In the genomic region with DNA sequence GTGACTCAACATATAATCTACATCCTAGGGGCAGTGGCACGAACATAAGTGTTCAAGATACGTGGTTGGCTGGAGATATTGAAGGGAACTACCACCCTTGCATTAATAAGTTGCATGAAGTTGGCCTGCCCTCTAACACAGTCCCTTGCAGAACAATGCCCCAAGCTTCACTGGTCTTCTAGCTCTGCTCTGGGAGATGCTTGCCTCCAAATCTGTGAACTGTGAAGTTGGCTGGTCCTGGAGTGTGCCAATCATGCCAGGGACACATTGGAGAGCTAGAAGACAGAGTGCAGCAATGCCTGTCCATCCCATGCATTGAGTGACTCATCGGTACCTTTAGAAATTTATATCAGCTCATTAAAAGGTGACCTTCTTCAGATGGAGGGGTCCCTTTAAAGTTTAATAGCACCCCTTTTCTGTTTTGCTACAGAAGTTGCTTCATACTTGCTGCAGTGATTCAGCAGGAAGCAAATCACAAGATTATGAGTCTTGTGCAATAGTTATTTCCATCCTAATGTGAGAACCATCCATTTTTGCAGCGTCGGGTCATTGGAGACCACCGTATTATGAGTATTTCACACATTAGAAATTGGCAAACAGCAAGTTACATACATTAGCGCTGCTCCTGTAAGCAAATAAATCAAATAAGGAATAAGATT, we compare ENCODE assay signal across 20 cellular contexts. TPM values are rescaled to one million over a fixed set of nuclear protein-coding genes. Genes with fewer than 3 reads are reported as not detected.
DNase-seq lines count a peak whose midpoint lies in the region; ATAC-seq and TF ChIP-seq lines count a peak whose summit lies in the region.
"Had no signal": no experiment of that assay in that cellular context is flagged by ENCODE, and none has a peak within 500 bp of the region (broad histone marks: within the 10 kb centered on the region; RNA-seq: fewer than 3 reads in every experiment).

No MANE protein-coding gene starts in this region.

- TF ChIP-seq CTCF in PC-3 (conservative IDR thresholded peaks at IDR 0.05; ENCODE audit: low read depth, low read length) (no peak), fibroblast of mammary gland (conservative IDR thresholded peaks at IDR 0.05; ENCODE audit: control insufficient read depth, insufficient read depth, low read depth, low read length) (no peak), retinal pigment epithelial cell (conservative IDR thresholded peaks at IDR 0.05; ENCODE audit: low read depth, low read length) (no peak)

- no peaks in the 10 kb centered on the region for H3K79me2 ChIP-seq in PC-3 (ENCODE audit: low read length)

- no peaks in the 10 kb centered on the region for H3K9me2 ChIP-seq in PC-3 (replicated peaks; ENCODE audit: low read length)

- peak; percentile 61 for DNase-seq in PC-3
- peak; percentile 82 for DNase-seq in fibroblast of mammary gland (ENCODE audit: low read depth)
- peak; percentile 68 for DNase-seq in retinal pigment epithelial cell (ENCODE audit: low read depth)
- DNase-seq in NCI-H82 (lab: John Stamatoyannopoulos, UW): no peak
- no peak for DNase-seq in retina
- no peak for DNase-seq in HPDE6-E6E7 (ENCODE audit: extremely low spot score)
- DNase-seq: activated CD8-positive, alpha-beta T cell treated with anti-CD3 and anti-CD28 coated beads for 36 hours; amniotic stem cell; CD4-positive, CD25-positive, alpha-beta regulatory T cell; DND-41; hippocampal formation; left cardiac atrium; NCI-H1694; NCI-H446 treated with DMSO at 0.1 percent for 48 hours; OCI-M1; pancreas; stimulated activated CD4-positive, alpha-beta T cell treated with anti-CD3 and anti-CD28 coated beads, Interleukin-15, amount 100 ng/mL, for 24 hours; WERI-Rb-1 had no signal

- peak overlapping the region in 2 of 11 experiments; percentile 31 to 47; a peak in 2 of 22 replicates for H3K9ac ChIP-seq in BLaER1 treated with 17β-estradiol and CSF1 and Interleukin-3, amounts not matched to agents 10 nM and 100 nM
- peak overlapping the region; percentile 30; the same call in 1 of the 2 replicates for H3K9ac ChIP-seq in PC-3 (ENCODE audit: low read length)

- peaks cover 0 to 26% (median 13%) of the 10 kb centered on the region in 11 experiments; a peak in 10 of 22 replicates for H3K27me3 ChIP-seq in BLaER1 treated with 17β-estradiol and CSF1 and Interleukin-3, amounts not matched to agents 10 nM and 100 nM
- no peaks in the 10 kb centered on the region for H3K27me3 ChIP-seq in PC-3 (ENCODE audit: low read length)
- H3K27me3 ChIP-seq: pancreas had no signal

- CTCF ChIA-PET in PC-3 (lab: Charles Lee): interaction anchor here (0.5 kb wide), 1 partner anchor 18 kb away, joined by 3 read pairs; no protein-coding TSS in a partner anchor

- intact Hi-C loops in PC-3 (cut with micrococcal nuclease): no loop called here

- no peak overlapping the region for H3K4me3 ChIP-seq in BLaER1 treated with 17β-estradiol and CSF1 and Interleukin-3, amounts not matched to agents 10 nM and 100 nM
- no peak overlapping the region for H3K4me3 ChIP-seq in PC-3 (ENCODE audit: low read length)
- H3K4me3 ChIP-seq in fibroblast of mammary gland (ENCODE audit: control insufficient read depth, low read depth, low read length): no peak overlapping the region
- H3K4me3 ChIP-seq in retinal pigment epithelial cell (ENCODE audit: low read length): no peak overlapping the region
- H3K4me3 ChIP-seq: pancreas had no signal

- H2AFZ ChIP-seq in PC-3 (ENCODE audit: low read length): no peak overlapping the region

- BruUV-seq in PC-3 (replicated peaks; lab: Mats Ljungman, UMichigan): no TSS peak

- H3K27ac ChIP-seq in BLaER1 treated with 17β-estradiol and CSF1 and Interleukin-3, amounts not matched to agents 10 nM and 100 nM: peak overlapping the region in 8 of 11 experiments; percentile 11 to 76 (median 52); a peak in 12 of 22 replicates
- peak overlapping the region; percentile 83 for H3K27ac ChIP-seq in PC-3 (ENCODE audit: low read length)
- H3K27ac ChIP-seq: pancreas, WERI-Rb-1 had no signal

- H3K4me1 ChIP-seq in BLaER1 treated with 17β-estradiol and CSF1 and Interleukin-3, amounts not matched to agents 10 nM and 100 nM: peaks cover 31 to 66% (median 49%) of the 10 kb centered on the region in 10 experiments
- H3K4me1 ChIP-seq in PC-3 (ENCODE audit: insufficient read depth, low read length): peaks cover 16% of the 10 kb centered on the region
- H3K4me1 ChIP-seq: pancreas had no signal

- H3K4me2 ChIP-seq in BLaER1 treated with 17β-estradiol and CSF1 and Interleukin-3, amounts not matched to agents 10 nM and 100 nM: peak overlapping the region; percentile 33 to 88 (median 72); a peak in 19 of 22 replicates
- peak overlapping the region; percentile 52; the same call in 1 of the 2 replicates for H3K4me2 ChIP-seq in PC-3 (ENCODE audit: low read length)

- no peaks in the 10 kb centered on the region for H3K36me3 ChIP-seq in BLaER1 treated with 17β-estradiol and CSF1 and Interleukin-3, amounts not matched to agents 10 nM and 100 nM
- no peaks in the 10 kb centered on the region for H3K36me3 ChIP-seq in PC-3 (ENCODE audit: low read depth, low read length)
- H3K36me3 ChIP-seq: pancreas, WERI-Rb-1 had no signal

- no peaks in the 10 kb centered on the region for H3F3A ChIP-seq in PC-3 (ENCODE audit: low read length, unreplicated experiment)

- H4K20me1 ChIP-seq in BLaER1 treated with 17β-estradiol and CSF1 and Interleukin-3, amounts not matched to agents 10 nM and 100 nM: no peaks in the 10 kb centered on the region
- H4K20me1 ChIP-seq in PC-3 (ENCODE audit: low read length): no peaks in the 10 kb centered on the region

- peaks cover 0 to 7% (median 0%) of the 10 kb centered on the region in 11 experiments; a peak in 2 of 22 replicates for H3K9me3 ChIP-seq in BLaER1 treated with 17β-estradiol and CSF1 and Interleukin-3, amounts not matched to agents 10 nM and 100 nM (replicated peaks in 1 of 11)
- H3K9me3 ChIP-seq in PC-3 (ENCODE audit: low read length): no peaks in the 10 kb centered on the region
- H3K9me3 ChIP-seq: pancreas had no signal

- peak; percentile 65; the same call in 1 of the 2 replicates for ATAC-seq in PC-3
- ATAC-seq in GM19351 (IDR thresholded peaks at IDR 0.05; ENCODE audit: unreplicated experiment): no peak
- ATAC-seq: activated CD8-positive, alpha-beta T cell treated with anti-CD3 and anti-CD28 coated beads for 36 hours; pancreas had no signal

- POLR2A ChIA-PET in PC-3 (lab: Charles Lee; ENCODE audit: unreplicated experiment): no interaction called here

RNA-seq across cellular contexts. Expression of a gene that starts 55.2 kb away (rescaled TPM):
- total RNA-seq in PC-3 (2014; rRNA removed): 2.0 and 2.5 TPM in 2 replicates
- total RNA-seq: CD4-positive, CD25-positive, alpha-beta regulatory T cell had no signal

Comparison
In these comparisons a context has a peak if more than half of its experiments do, and no peak if none do; other contexts are left out.
1. DNase-seq: peak in PC-3 (single experiment), fibroblast of mammary gland (single experiment) and retinal pigment epithelial cell (single experiment); none in NCI-H82 (single experiment), retina (single experiment) and HPDE6-E6E7 (single experiment).